In the genomic region with DNA sequence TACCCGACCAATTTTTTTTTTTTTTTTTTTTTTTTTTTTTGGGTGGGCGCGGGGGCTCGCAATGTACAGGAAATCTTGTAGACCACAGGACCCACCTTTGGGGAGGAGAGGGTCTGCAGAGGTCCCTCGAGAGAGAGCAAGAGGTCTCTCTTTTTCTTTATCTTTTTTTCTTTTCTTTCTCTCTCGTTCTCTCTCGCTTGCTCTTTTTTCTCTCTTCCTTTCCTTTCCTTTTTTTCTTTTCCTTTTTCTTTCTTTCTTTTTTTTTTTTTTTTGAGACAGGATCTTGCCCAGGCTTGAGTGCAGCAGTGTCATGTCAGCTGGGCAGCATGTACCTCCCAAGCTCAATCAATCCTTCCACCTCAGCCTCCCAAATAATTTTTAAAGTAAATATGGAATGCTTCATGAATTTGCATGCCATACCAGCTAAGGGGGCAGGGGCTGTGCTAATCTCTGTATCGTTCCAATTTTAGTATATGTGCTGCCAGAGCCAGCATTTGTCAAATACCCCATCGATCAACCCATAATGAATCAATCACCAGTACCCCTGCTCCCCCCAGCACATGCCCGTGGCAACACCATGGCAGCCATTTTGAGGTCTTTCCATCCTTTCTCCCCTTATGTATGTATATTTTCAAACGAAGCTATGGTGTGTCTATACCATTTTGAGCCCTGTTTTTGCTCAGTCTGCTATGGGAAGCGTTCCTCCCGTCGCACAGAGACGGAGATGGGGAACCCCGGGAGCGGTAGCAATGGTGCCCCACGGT, we compare ENCODE assay signal across 10 cellular contexts. TPM values are rescaled to one million over a fixed set of nuclear protein-coding genes. Genes with fewer than 3 reads are reported as not detected.
DNase-seq lines count a peak whose midpoint lies in the region; ATAC-seq and TF ChIP-seq lines count a peak whose summit lies in the region.
"Had no signal": no experiment of that assay in that cellular context is flagged by ENCODE, and none has a peak within 500 bp of the region (broad histone marks: within the 10 kb centered on the region; RNA-seq: fewer than 3 reads in every experiment).

No MANE protein-coding gene starts in this region.

- no peak for ATAC-seq in activated T-cell treated with anti-CD3 and anti-CD28 coated beads, Interleukin-2, amount 50 U/mL, for 72 hours (replicated peaks in 1 of 2)

- H3K36me3 Mint-ChIP-seq in activated T-cell treated with anti-CD3 and anti-CD28 coated beads, Interleukin-2, amount 50 U/mL, for 72 hours (ENCODE audit: insufficient read depth in 2 of 2) = no peaks in the 10 kb centered on the region
- H3K36me3 Mint-ChIP-seq in activated T-helper 2 cell treated with anti-CD3 and anti-CD28 coated beads, Interferon-gamma antibody, Interleukin-2, Interleukin-4, amounts not matched to agents 10 μg/mL and 5 μg/mL and 100 μg/mL, durations not matched to agents 14 hours and 24 hours and 36 hours (ENCODE audit: low read depth) = no peaks in the 10 kb centered on the region

- TF ChIP-seq POLR2A in transverse colon (IDR thresholded peaks at IDR 0.05) (no peak), erythroblast (IDR thresholded peaks at IDR 0.05; ENCODE audit: low read length) (no peak)

- H3K4me1 ChIP-seq in iPS-20b (ENCODE audit: insufficient read depth, low read length) = no peaks in the 10 kb centered on the region
- H3K4me1 ChIP-seq in transverse colon = peaks cover 0 to 13% (median 5%) of the 10 kb centered on the region in 4 donors

- no peaks in the 10 kb centered on the region for H3K27me3 ChIP-seq in iPS-20b (ENCODE audit: insufficient read depth, low read length)
- H3K27me3 ChIP-seq in transverse colon = no peaks in the 10 kb centered on the region

- H3K9me3 ChIP-seq in iPS-20b (ENCODE audit: insufficient read depth, low read depth, low read length) (no peaks in the 10 kb centered on the region), transverse colon (no peaks in the 10 kb centered on the region)

- peaks cover 37% of the 10 kb centered on the region for H3K4me1 Mint-ChIP-seq in activated T-cell treated with anti-CD3 and anti-CD28 coated beads, Interleukin-2, amount 50 U/mL, for 72 hours (ENCODE audit: low read depth)
- peaks cover 33% of the 10 kb centered on the region for H3K4me1 Mint-ChIP-seq in activated T-helper 2 cell treated with anti-CD3 and anti-CD28 coated beads, Interferon-gamma antibody, Interleukin-2, Interleukin-4, amounts not matched to agents 10 μg/mL and 5 μg/mL and 100 μg/mL, durations not matched to agents 14 hours and 24 hours and 36 hours (ENCODE audit: low read depth)

- in situ Hi-C loops in transverse colon (cut with MboI; ENCODE audit: low pct_ligation_motif_present in 1 of 4, low pct_unique_long_range_greater_than_20kb in 1 of 4, low sequenced_read_pairs in 3 of 4) = no loop called here

- no peak for TF ChIP-seq EP300 in transverse colon (IDR thresholded peaks at IDR 0.05; ENCODE audit: low read depth)

- DNase-seq in activated T-cell treated with anti-CD3 and anti-CD28 coated beads, Interleukin-2, amount 50 U/mL, for 72 hours = no peak
- DNase-seq in activated T-cell treated with anti-CD3 and anti-CD28 coated beads, Interleukin-2, amount 50 U/mL, for 1 hour = no peak
- no peak for DNase-seq in activated T-helper 2 cell treated with anti-CD3 and anti-CD28 coated beads, Interferon-gamma antibody, Interleukin-2, Interleukin-4, amounts not matched to agents 10 μg/mL and 5 μg/mL and 100 μg/mL, durations not matched to agents 14 hours and 24 hours and 36 hours (ENCODE audit: low spot score)
- DNase-seq in transverse colon = no peak
- no peak for DNase-seq in erythroblast (lab: John Stamatoyannopoulos, UW)
- no peak for DNase-seq in DMS 273 treated with DMSO at 0.1 percent for 48 hours (lab: John Stamatoyannopoulos, UW)
- no peak for DNase-seq in globus pallidus (ENCODE audit: low spot score)
- DNase-seq: KG1, occipital lobe had no signal

- peaks cover 49% of the 10 kb centered on the region for H3K27me3 Mint-ChIP-seq in activated T-cell treated with anti-CD3 and anti-CD28 coated beads, Interleukin-2, amount 50 U/mL, for 72 hours (ENCODE audit: low read depth)
- H3K27me3 Mint-ChIP-seq in activated T-helper 2 cell treated with anti-CD3 and anti-CD28 coated beads, Interferon-gamma antibody, Interleukin-2, Interleukin-4, amounts not matched to agents 10 μg/mL and 5 μg/mL and 100 μg/mL, durations not matched to agents 14 hours and 24 hours and 36 hours (ENCODE audit: low read depth) = peaks cover 40% of the 10 kb centered on the region

- no peaks in the 10 kb centered on the region for H3K9me3 Mint-ChIP-seq in activated T-cell treated with anti-CD3 and anti-CD28 coated beads, Interleukin-2, amount 50 U/mL, for 72 hours
- no peaks in the 10 kb centered on the region for H3K9me3 Mint-ChIP-seq in activated T-helper 2 cell treated with anti-CD3 and anti-CD28 coated beads, Interferon-gamma antibody, Interleukin-2, Interleukin-4, amounts not matched to agents 10 μg/mL and 5 μg/mL and 100 μg/mL, durations not matched to agents 14 hours and 24 hours and 36 hours

- H3K36me3 ChIP-seq in iPS-20b (ENCODE audit: insufficient read depth, low read depth, low read length) (0 out of 2 replicates have a peak, but pooled peaks cover 3% of the 10 kb centered on the region), transverse colon (no peaks in the 10 kb centered on the region)

- no peak overlapping the region for H3K9ac ChIP-seq in iPS-20b (ENCODE audit: low read depth, low read length)

- H3K4me3 ChIP-seq in iPS-20b (ENCODE audit: low read length) = peak overlapping the region; percentile 51; the same call in 1 of the 2 replicates
- H3K4me3 ChIP-seq in transverse colon = peak overlapping the region in 3 of 4 donors; percentile 23 to 45 (median 37)

- intact Hi-C loops in activated T-helper 2 cell treated with anti-CD3 and anti-CD28 coated beads, Interferon-gamma antibody, Interleukin-2, Interleukin-4, amounts not matched to agents 10 μg/mL and 5 μg/mL and 100 μg/mL, durations not matched to agents 14 hours and 24 hours and 36 hours (cut with micrococcal nuclease) = no loop called here
- intact Hi-C loops in transverse colon (cut with DNase I; ENCODE audit: low total_unique reads) = no loop called here

- WGBS in transverse colon (ENCODE audit: low coverage in 1 of 2), 2 donors = 67 to 78% methylated on average over 7 to 18 of the region's 18 CpGs

- H3K4me3 Mint-ChIP-seq in activated T-cell treated with anti-CD3 and anti-CD28 coated beads, Interleukin-2, amount 50 U/mL, for 72 hours = peak overlapping the region; percentile 80 to 94
- peak overlapping the region; percentile 77 for H3K4me3 Mint-ChIP-seq in activated T-helper 2 cell treated with anti-CD3 and anti-CD28 coated beads, Interferon-gamma antibody, Interleukin-2, Interleukin-4, amounts not matched to agents 10 μg/mL and 5 μg/mL and 100 μg/mL, durations not matched to agents 14 hours and 24 hours and 36 hours (ENCODE audit: low read depth)

- no peak overlapping the region for H3K27ac ChIP-seq in iPS-20b (ENCODE audit: low read length)
- H3K27ac ChIP-seq in transverse colon = no peak overlapping the region

- H3K27ac Mint-ChIP-seq in activated T-cell treated with anti-CD3 and anti-CD28 coated beads, Interleukin-2, amount 50 U/mL, for 72 hours = peak overlapping the region; percentile 89
- H3K27ac Mint-ChIP-seq in activated T-helper 2 cell treated with anti-CD3 and anti-CD28 coated beads, Interferon-gamma antibody, Interleukin-2, Interleukin-4, amounts not matched to agents 10 μg/mL and 5 μg/mL and 100 μg/mL, durations not matched to agents 14 hours and 24 hours and 36 hours = no peak overlapping the region

- TF ChIP-seq CTCF in transverse colon (IDR thresholded peaks at IDR 0.05) = no peak

RNA-seq across cellular contexts. Expression of a gene that starts 9.3 kb away (rescaled TPM):
- 1 to 10 TPM in 1 of 2 donors, under 1 TPM in 1; 0.58 to 1.3 TPM for total RNA-seq in activated T-cell treated with anti-CD3 and anti-CD28 coated beads, Interleukin-2, amount 50 U/mL, for 72 hours
- total RNA-seq in activated T-helper 2 cell treated with anti-CD3 and anti-CD28 coated beads, Interferon-gamma antibody, Interleukin-2, Interleukin-4, amounts not matched to agents 10 μg/mL and 5 μg/mL and 100 μg/mL, durations not matched to agents 14 hours and 24 hours and 36 hours = 0.67 and 0.75 TPM in 2 replicates
- total RNA-seq in transverse colon = 10 to 100 TPM in 2 of 4 donors, 1 to 10 TPM in 2; 3.0 to 15.7 (median 11.0) TPM
